9 cellular contexts compared by ENCODE assay signal in genomic region chr9:86413966-86414880, GRCh38.
A peak's percentile ranks its signal among the peaks of the same experiment; 100 is the strongest.
DNase-seq lines count a peak whose midpoint lies in the region; ATAC-seq, FAIRE-seq and TF ChIP-seq lines count a peak whose summit lies in the region.
"Had no signal": no experiment of that assay in that cellular context is flagged by ENCODE, and none has a peak within 500 bp of the region (broad histone marks: within the 10 kb centered on the region; RNA-seq: fewer than 3 reads in every experiment).

No MANE protein-coding gene starts in this region.

- peak; percentile 80 for TF ChIP-seq CTCF in A549 (IDR thresholded peaks at IDR 0.05)
- peak; percentile 49 for TF ChIP-seq CTCF in GM10248 (IDR thresholded peaks at IDR 0.05; ENCODE audit: control extremely low read depth, extremely low read depth, low read depth, missing control alignments)
- peak; percentile 66 for TF ChIP-seq CTCF in neutrophil (IDR thresholded peaks at IDR 0.05)

- H3K4me1 ChIP-seq in A549 (no peaks in the 10 kb centered on the region), neutrophil (ENCODE audit: control insufficient read depth in 1 of 2, insufficient read depth in 1 of 2, low read depth in 1 of 2, low read length in 1 of 2) (no peaks in the 10 kb centered on the region)

- POLR2A ChIA-PET in A549 (lab: Yijun Ruan, JAX) (no interaction called here), GM10248 (lab: Yijun Ruan, JAX) (interaction anchor here (0.7 kb wide), 1 partner anchor 339 kb away, joined by 4 read pairs; no protein-coding TSS in a partner anchor)

- TF ChIP-seq EP300 in A549 (IDR thresholded peaks at IDR 0.05): no peak

- CTCF ChIA-PET in A549 (lab: Yijun Ruan, JAX) (interaction anchor here (0.6 to 5.3 kb wide), 47 partner anchors 9 to 1249 kb away, joined by 3 to 47 read pairs (median 4); no protein-coding TSS in a partner anchor), GM10248 (lab: Yijun Ruan, JAX) (interaction anchor here (0.9 to 5.6 kb wide), 22 partner anchors 9 to 921 kb away, joined by 3 to 46 read pairs (median 4); partner anchors contain the start of gene ISCA1)

- peak; percentile 7 for FAIRE-seq in A549 (lab: Jason Lieb, UNC)

- 41% methylated on average over 10 of the region's 10 CpGs for WGBS in A549 (ENCODE audit: missing lambda C conversion rate)

- H3K36me3 ChIP-seq in neutrophil: no peaks in the 10 kb centered on the region
- H3K36me3 ChIP-seq: HAP-1 had no signal

- H3K27ac ChIP-seq in A549 (no peak overlapping the region), neutrophil (no peak overlapping the region)

- peak; percentile 75 to 83 for TF ChIP-seq RAD21 in A549 (conservative IDR thresholded peaks at IDR 0.05 in 1 of 2, IDR thresholded peaks at IDR 0.05 in 1 of 2)

- H3K4me3 ChIP-seq in A549: no peak overlapping the region
- H3K4me3 ChIP-seq in neutrophil (ENCODE audit: low read depth in 1 of 2, low read length in 1 of 2): no peak overlapping the region
- H3K4me3 ChIP-seq: HAP-1 had no signal

- ATAC-seq in A549: peak; percentile 76 to 83; a peak in 5 of 6 replicates
- ATAC-seq in HG03280 (IDR thresholded peaks at IDR 0.05; ENCODE audit: unreplicated experiment): no peak
- no peak for ATAC-seq in left colon

- DNase-seq in A549 (ENCODE audit: low read depth in 1 of 2, low spot score in 1 of 2) (peak in 1 of 2 experiments; percentile 43), GM10248 (ENCODE audit: extremely low spot score) (peak; percentile 37), NCI-H748 treated with DMSO at 0.1 percent for 48 hours (lab: John Stamatoyannopoulos, UW) (peak; percentile 49), epidermal melanocyte (ENCODE audit: insufficient read length, low spot score) (peak; percentile 54), left colon (no peak)
- no peak for DNase-seq in activated CD8-positive, alpha-beta memory T cell treated with anti-CD3 and anti-CD28 coated beads for 24 hours

- intact Hi-C loops in left colon (cut with DNase I, micrococcal nuclease): no loop called here

- H3K4me2 ChIP-seq in A549: 0 out of 3 replicates have a peak overlapping the region, but pooled peaks have one; percentile 10

- peaks cover 10% of the 10 kb centered on the region for H3K27me3 ChIP-seq in neutrophil

- TF ChIP-seq POLR2A in A549 (IDR thresholded peaks at IDR 0.05; ENCODE audit: low read length): no peak

- H3K9me3 ChIP-seq in A549 (0 out of 3 replicates have a peak, but pooled peaks cover 3% of the 10 kb centered on the region), neutrophil (no peaks in the 10 kb centered on the region)
- H3K9me3 ChIP-seq: HAP-1 had no signal

TF ChIP-seq in A549, 52 proteins besides CTCF, POLR2A, EP300 and RAD21:
- no peak for TF ChIP-seq HOXA7 (CRISPR knock-in tag; IDR thresholded peaks at IDR 0.05)
- TF ChIP-seq, protein P1, sequence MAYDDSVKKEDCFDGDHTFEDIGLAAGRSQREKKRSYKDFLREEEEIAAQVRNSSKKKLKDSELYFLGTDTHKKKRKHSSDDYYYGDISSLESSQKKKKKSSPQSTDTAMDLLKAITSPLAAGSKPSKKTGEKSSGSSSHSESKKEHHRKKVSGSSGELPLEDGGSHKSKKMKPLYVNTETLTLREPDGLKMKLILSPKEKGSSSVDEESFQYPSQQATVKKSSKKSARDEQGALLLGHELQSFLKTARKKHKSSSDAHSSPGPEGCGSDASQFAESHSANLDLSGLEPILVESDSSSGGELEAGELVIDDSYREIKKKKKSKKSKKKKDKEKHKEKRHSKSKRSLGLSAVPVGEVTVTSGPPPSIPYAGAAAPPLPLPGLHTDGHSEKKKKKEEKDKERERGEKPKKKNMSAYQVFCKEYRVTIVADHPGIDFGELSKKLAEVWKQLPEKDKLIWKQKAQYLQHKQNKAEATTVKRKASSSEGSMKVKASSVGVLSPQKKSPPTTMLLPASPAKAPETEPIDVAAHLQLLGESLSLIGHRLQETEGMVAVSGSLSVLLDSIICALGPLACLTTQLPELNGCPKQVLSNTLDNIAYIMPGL (CRISPR knock-in tag; IDR thresholded peaks at IDR 0.05; ENCODE audit: borderline replicate concordance): no peak
- no peak for TF ChIP-seq USF2 (IDR thresholded peaks at IDR 0.05)
- no peak for TF ChIP-seq ZFP36 (IDR thresholded peaks at IDR 0.05; ENCODE audit: borderline replicate concordance, partially characterized antibody)
- peak; percentile 61; the same call in 2 of the 3 replicates for TF ChIP-seq SMC3 (IDR thresholded peaks at IDR 0.05)
TF ChIP-seq in A549: peak in this region for 1.

Comparison
In these comparisons a context has a peak if more than half of its experiments do, and no peak if none do; other contexts are left out.
1. ATAC-seq: peak in A549 (2 of 2); none in HG03280 (single experiment) and left colon (single experiment).
2. DNase-seq: peak in GM10248 (single experiment), NCI-H748 treated with DMSO at 0.1 percent for 48 hours (single experiment) and epidermal melanocyte (single experiment); none in activated CD8-positive, alpha-beta memory T cell treated with anti-CD3 and anti-CD28 coated beads for 24 hours (single experiment) and left colon (0 of 2).
3. Peak in every context shown above with its lines, with median percentiles within 50 percentile points of each other: CTCF ChIP-seq.